10 cellular contexts compared by ENCODE assay signal in genomic region chr7:102912742-102913141, GRCh38. TPM values are rescaled to one million over a fixed set of nuclear protein-coding genes. Genes with fewer than 3 reads are reported as not detected.
DNase-seq lines count a peak whose midpoint lies in the region; ATAC-seq, FAIRE-seq and TF ChIP-seq lines count a peak whose summit lies in the region.
"Had no signal": no experiment of that assay in that cellular context is flagged by ENCODE, and none has a peak within 500 bp of the region (broad histone marks: within the 10 kb centered on the region; RNA-seq: fewer than 3 reads in every experiment).

TSS of gene LRRC17 (plus strand) at chr7:102913000. CDS start at chr7:102933914, 20,914 bp downstream.

- TF ChIP-seq EP300 in HepG2 (IDR thresholded peaks at IDR 0.05; ENCODE audit: low read depth in 2 of 2, low read length in 2 of 2) (no peak), HepG2 (CRISPR knock-in tag; IDR thresholded peaks at IDR 0.05; ENCODE audit: borderline replicate concordance) (no peak), tibial nerve (IDR thresholded peaks at IDR 0.05) (no peak)

- H3K27me3 Mint-ChIP-seq in Calu3 (ENCODE audit: unreplicated experiment) = no peaks in the 10 kb centered on the region

- H3K4me3 ChIP-seq in A673 (ENCODE audit: low read depth, low read length, poor library complexity, severe bottlenecking) (peak within 1 kb of the TSS; percentile 46), adipocyte (ENCODE audit: low read length) (peak within 1 kb of the TSS; percentile 63), HepG2 (replicated peaks in 1 of 3; ENCODE audit: insufficient read depth in 1 of 3, low read depth in 2 of 3, low read length in 3 of 3) (no peak within 1 kb of the TSS), tibial nerve (peak within 1 kb of the TSS in 1 of 4 donors; percentile 32)

- H3K36me3 ChIP-seq in A673 (ENCODE audit: insufficient read depth, low read length, poor library complexity, severe bottlenecking) = no peaks in the 10 kb centered on the region
- H3K36me3 ChIP-seq in adipocyte (ENCODE audit: control insufficient read depth, insufficient read depth, low read length, severe bottlenecking) = no peaks in the 10 kb centered on the region
- no peaks in the 10 kb centered on the region for H3K36me3 ChIP-seq in HepG2 (replicated peaks in 1 of 2; ENCODE audit: control insufficient read depth in 1 of 2, insufficient read depth in 2 of 2, low read length in 2 of 2)
- peaks cover 0 to 5% (median 0%) of the 10 kb centered on the region in 3 donors for H3K36me3 ChIP-seq in tibial nerve
- H3K36me3 ChIP-seq: right lobe of liver had no signal

- no peaks in the 10 kb centered on the region for H3K36me3 Mint-ChIP-seq in Calu3 (ENCODE audit: insufficient read depth, unreplicated experiment)
- H3K36me3 Mint-ChIP-seq: CD4-positive, CD25-positive, alpha-beta regulatory T cell had no signal

- H3K9ac ChIP-seq in adipocyte (ENCODE audit: low read length) = peak within 1 kb of the TSS; percentile 5
- no peak within 1 kb of the TSS for H3K9ac ChIP-seq in HepG2 (ENCODE audit: insufficient read depth, low read depth, low read length)

- peak within 1 kb of the TSS; percentile 10; the same call in 1 of the 2 replicates for H3K4me2 ChIP-seq in HepG2 (ENCODE audit: low read depth, low read length)

- CTCF ChIA-PET in A673 (lab: Charles Lee) = no interaction called here
- CTCF ChIA-PET in HepG2 (lab: Yijun Ruan, JAX; ENCODE audit: low intra/inter-chr PET ratio, low total read pairs) = no interaction called here
- CTCF ChIA-PET in Calu3 (lab: Charles Lee) = no interaction called here

- WGBS in HepG2 (ENCODE audit: low lambda C conversion rate) = 28% methylated on average over 6 of the region's 6 CpGs
- WGBS in tibial nerve, 2 donors = 5 to 9% methylated on average over 6 of the region's 6 CpGs

- H3K27ac Mint-ChIP-seq in Calu3 (ENCODE audit: unreplicated experiment) = no peak within 1 kb of the TSS
- H3K27ac Mint-ChIP-seq: CD4-positive, CD25-positive, alpha-beta regulatory T cell had no signal

- ATAC-seq in HepG2 (no peak), GM18505 (IDR thresholded peaks at IDR 0.05; ENCODE audit: unreplicated experiment) (no peak)

- intact Hi-C loops in A673 (cut with micrococcal nuclease; ENCODE audit: unreplicated experiment) = loop anchor here (5.0 kb wide), 1 partner anchor 40 kb away; no protein-coding TSS in a partner anchor
- intact Hi-C loops in HepG2 (cut with micrococcal nuclease; ENCODE audit: unreplicated experiment) = no loop called here
- intact Hi-C loops in Calu3 (cut with micrococcal nuclease; ENCODE audit: unreplicated experiment) = loop anchor here (10.0 kb wide), 2 partner anchors 98 to 148 kb away; no protein-coding TSS in a partner anchor

- POLR2A ChIA-PET in A673 (lab: Charles Lee; ENCODE audit: low non-redundant PET) (interaction anchor here (0.6 kb wide), 1 partner anchor 25 kb away, joined by 5 read pairs; no protein-coding TSS in a partner anchor), HepG2 (lab: Yijun Ruan, JAX) (no interaction called here)

- no TSS peak for BruUV-seq in A673 (replicated peaks; lab: Mats Ljungman, UMichigan)
- BruUV-seq in HepG2 (replicated peaks; lab: Mats Ljungman, UMichigan) = no TSS peak
- no TSS peak for BruUV-seq in Calu3 (replicated peaks; lab: Mats Ljungman, UMichigan)

- peak within 1 kb of the TSS; percentile 52 for H3K27ac ChIP-seq in A673 (ENCODE audit: low read depth, low read length, poor library complexity, severe bottlenecking)
- no peak within 1 kb of the TSS for H3K27ac ChIP-seq in HepG2 (ENCODE audit: extremely low read length, insufficient read depth, low read length)
- H3K27ac ChIP-seq in tibial nerve = peak within 1 kb of the TSS in 1 of 4 donors; percentile 46
- H3K27ac ChIP-seq: right lobe of liver had no signal

- H2AFZ ChIP-seq in HepG2 (ENCODE audit: low read length) = no peak within 1 kb of the TSS

- TF ChIP-seq RAD21 in HepG2 (CRISPR knock-in tag; IDR thresholded peaks at IDR 0.05) = no peak

- TF ChIP-seq CTCF in A673 (conservative IDR thresholded peaks at IDR 0.05; ENCODE audit: low read depth, low read length) = no peak
- no peak for TF ChIP-seq CTCF in HepG2 (CRISPR knock-in tag; IDR thresholded peaks at IDR 0.05)
- no peak for TF ChIP-seq CTCF in Calu3 (IDR thresholded peaks at IDR 0.05; ENCODE audit: unreplicated experiment)
- no peak for TF ChIP-seq CTCF in tibial nerve (IDR thresholded peaks at IDR 0.05)

- in situ Hi-C loops in HepG2 (cut with HindIII; ENCODE audit: extremely low pct_ligation_motif_present, low pct_unique_long_range_greater_than_20kb) = no loop called here

- H3K27me3 ChIP-seq in A673 (replicated peaks; ENCODE audit: insufficient read depth, low read depth, low read length, poor library complexity) (no peaks in the 10 kb centered on the region), adipocyte (replicated peaks; ENCODE audit: control insufficient read depth, insufficient read depth, low read length) (no peaks in the 10 kb centered on the region), HepG2 (ENCODE audit: control insufficient read depth in 1 of 2, insufficient read depth in 2 of 2, low read length in 2 of 2) (no peaks in the 10 kb centered on the region), tibial nerve (no peaks in the 10 kb centered on the region)
- H3K27me3 ChIP-seq: right lobe of liver had no signal

- H3K4me3 Mint-ChIP-seq in Calu3 (ENCODE audit: low read depth, unreplicated experiment) = no peak within 1 kb of the TSS
- H3K4me3 Mint-ChIP-seq: CD4-positive, CD25-positive, alpha-beta regulatory T cell had no signal

- H3K4me1 ChIP-seq in A673 (ENCODE audit: insufficient read depth, low read length, poor library complexity, severe bottlenecking) (peaks cover 32% of the 10 kb centered on the region), adipocyte (ENCODE audit: control insufficient read depth, insufficient read depth, low read length) (peaks cover 35% of the 10 kb centered on the region), HepG2 (ENCODE audit: insufficient read depth, low read length) (no peaks in the 10 kb centered on the region), tibial nerve (peaks cover 0 to 24% (median 0%) of the 10 kb centered on the region in 4 donors)
- H3K4me1 ChIP-seq: right lobe of liver had no signal

- H3K4me1 Mint-ChIP-seq in Calu3 (ENCODE audit: low read depth, unreplicated experiment) = peaks cover 9% of the 10 kb centered on the region
- H3K4me1 Mint-ChIP-seq: CD4-positive, CD25-positive, alpha-beta regulatory T cell had no signal

- FAIRE-seq in HepG2 (lab: Jason Lieb, UNC) = no peak
- FAIRE-seq in urothelium cell line (lab: Jason Lieb, UNC) = no peak

- H3K9me3 ChIP-seq in A673 (ENCODE audit: low read depth, low read length, poor library complexity, severe bottlenecking) (no peaks in the 10 kb centered on the region), adipocyte (ENCODE audit: control insufficient read depth, low read length) (no peaks in the 10 kb centered on the region), HepG2 (ENCODE audit: low read length) (no peaks in the 10 kb centered on the region), tibial nerve (peaks cover 0 to 3% (median 0%) of the 10 kb centered on the region in 4 donors)
- H3K9me3 ChIP-seq: right lobe of liver had no signal

- H4K20me1 ChIP-seq in HepG2 (ENCODE audit: insufficient read depth, low read length) = no peaks in the 10 kb centered on the region

- no peak for TF ChIP-seq POLR2A in HepG2 (IDR thresholded peaks at IDR 0.05; ENCODE audit: insufficient read depth in 1 of 2, low read depth in 2 of 2, low read length in 2 of 2)
- no peak for TF ChIP-seq POLR2A in GM18505 (IDR thresholded peaks at IDR 0.05; ENCODE audit: borderline replicate concordance, extremely low read depth, insufficient read depth, insufficient read length)
- no peak for TF ChIP-seq POLR2A in tibial nerve (IDR thresholded peaks at IDR 0.05)

- DNase-seq in A673 (ENCODE audit: low spot score) (peak; percentile 95), Kasumi-1 (lab: John Stamatoyannopoulos, UW) (peak; percentile 86 to 88), adipocyte (ENCODE audit: low read depth) (peak; percentile 87), HepG2 (ENCODE audit: low spot score) (no peak), urothelium cell line (ENCODE audit: low spot score) (no peak), Calu3 (no peak), tibial nerve (ENCODE audit: low spot score in 2 of 2) (no peak)
- DNase-seq: CD4-positive, CD25-positive, alpha-beta regulatory T cell; right lobe of liver had no signal

- no peaks in the 10 kb centered on the region for H3K9me3 Mint-ChIP-seq in Calu3 (ENCODE audit: low read depth, unreplicated experiment)

- H3K79me2 ChIP-seq in HepG2 (ENCODE audit: insufficient read depth, low read length) = no peaks in the 10 kb centered on the region

TF ChIP-seq in HepG2, 621 proteins besides CTCF, POLR2A, EP300 and RAD21 (continues in another document):
- no peak for TF ChIP-seq FOXJ3 (CRISPR knock-in tag; IDR thresholded peaks at IDR 0.05; ENCODE audit: borderline replicate concordance)
- no peak for TF ChIP-seq KLF9 (CRISPR knock-in tag; IDR thresholded peaks at IDR 0.05; ENCODE audit: low read depth)
- TF ChIP-seq ZNF841 (CRISPR knock-in tag; IDR thresholded peaks at IDR 0.05; ENCODE audit: borderline replicate concordance) = no peak

RNA-seq across cellular contexts. Expression of gene LRRC17, which starts in this region (rescaled TPM):
- total RNA-seq in A673 (2021) (9.2 and 10.0 TPM in 2 replicates), HepG2 (2016; rRNA removed; fragmentation: Illumina TruSeq; extraction: Trizol) (0.20 and 0.38 TPM in 2 replicates), Calu3 (2022) (0.32 and 0.42 TPM in 2 replicates), tibial nerve (1 to 10 TPM; 1.7 to 9.0 (median 2.6) TPM)
- 0.26 TPM in 1 of 2 replicates, not detected in the other for total RNA-seq in HepG2 (2016; cell fraction: cytosol; rRNA removed; fragmentation: Illumina TruSeq; extraction: Trizol; ENCODE audit: low read depth)
- 0.27 and 0.58 TPM in 2 replicates for total RNA-seq in HepG2 (2016; cell fraction: insoluble cytoplasmic fraction; rRNA removed; fragmentation: Illumina TruSeq; extraction: Trizol)
- 0.10 and 0.22 TPM in 2 replicates for total RNA-seq in HepG2 (2016; cell fraction: membrane; rRNA removed; fragmentation: Illumina TruSeq; extraction: Trizol)
- total RNA-seq in HepG2 (2016; cell fraction: nucleus; rRNA removed; fragmentation: Illumina TruSeq; extraction: Trizol) = 0.37 and 0.88 TPM in 2 replicates
- polyA plus RNA-seq in HepG2 (2011; rRNA removed) = 0.66 and 0.67 TPM in 2 replicates
- 0.28 and 0.50 TPM in 2 replicates for polyA plus RNA-seq in HepG2 (2011; cell fraction: cytosol; rRNA removed)
- 0.55 and 0.69 TPM in 2 replicates for polyA plus RNA-seq in HepG2 (2011; cell fraction: nucleus; rRNA removed)
- polyA plus RNA-seq in HepG2 (2012) = 2.7 and 9.0 TPM in 2 replicates
- 0.09 TPM in 1 of 2 replicates, not detected in the other for polyA plus RNA-seq in HepG2 (2016; cell fraction: cytosol; fragmentation: Illumina TruSeq; extraction: Trizol; ENCODE audit: low read depth)
- polyA plus RNA-seq in HepG2 (2016; cell fraction: insoluble cytoplasmic fraction; fragmentation: Illumina TruSeq; extraction: Trizol; ENCODE audit: low read depth) = 0.13 and 0.32 TPM in 2 replicates
- 0.20 TPM in 1 of 2 replicates, not detected in the other for polyA plus RNA-seq in HepG2 (2016; cell fraction: membrane; fragmentation: Illumina TruSeq; extraction: Trizol; ENCODE audit: low read depth)
- 0.46 and 1.2 TPM in 2 replicates for polyA plus RNA-seq in HepG2 (2016; cell fraction: nucleus; fragmentation: Illumina TruSeq; extraction: Trizol; ENCODE audit: insufficient read depth, low read depth)
- not detected in 2 replicates for polyA minus RNA-seq in HepG2 (2011; rRNA and poly(A)+ RNA removed; ENCODE audit: low replicate concordance)
- polyA minus RNA-seq in HepG2 (2011; cell fraction: cytosol; rRNA and poly(A)+ RNA removed) = not detected in 2 replicates
- 0.26 and 1.4 TPM in 2 replicates for polyA minus RNA-seq in HepG2 (2011; cell fraction: nucleus; rRNA and poly(A)+ RNA removed)

Comparison
In these comparisons a context has a peak if more than half of its experiments do, and no peak if none do; other contexts are left out.
1. DNase-seq: peak in A673 (single experiment), Kasumi-1 (2 of 2) and adipocyte (single experiment); none in HepG2 (single experiment), urothelium cell line (single experiment), Calu3 (single experiment) and tibial nerve (0 of 2).
2. H3K4me3 ChIP-seq: peak in A673 (single experiment) and adipocyte (single experiment); none in HepG2 (0 of 3).